Comparison of ENCODE assay signal across 24 cellular contexts in genomic region chr2:28654286-28654980, GRCh38.
DNase-seq lines count a peak whose midpoint lies in the region; ATAC-seq and TF ChIP-seq lines count a peak whose summit lies in the region.
"Had no signal": no experiment of that assay in that cellular context is flagged by ENCODE, and none has a peak within 500 bp of the region (broad histone marks: within the 10 kb centered on the region; RNA-seq: fewer than 3 reads in every experiment).

No MANE protein-coding gene starts in this region.

- no peaks in the 10 kb centered on the region for H3K79me2 ChIP-seq in mammary epithelial cell (ENCODE audit: insufficient read depth, low read length)

- H3K27me3 Mint-ChIP-seq in Caco-2 (ENCODE audit: insufficient read depth, unreplicated experiment) = no peaks in the 10 kb centered on the region
- H3K27me3 Mint-ChIP-seq in stimulated activated memory B cell treated with anti-CD40 and anti-IgM and Interleukin-4, amounts not matched to agents 10 μg/mL and 1 μg/mL and 100 μg/mL, for 72 hours = no peaks in the 10 kb centered on the region

- ATAC-seq in SK-N-SH treated with all-trans-retinoic acid at 6 μM for 48 hours = peak; percentile 69
- peak; percentile 12 for ATAC-seq in omental fat pad (ENCODE audit: low FRiP score)
- ATAC-seq in GM18519 (IDR thresholded peaks at IDR 0.05; ENCODE audit: low FRiP score, unreplicated experiment) = no peak
- no peak for ATAC-seq in stimulated activated memory B cell treated with anti-CD40 and anti-IgM and Interleukin-4, amounts not matched to agents 10 μg/mL and 1 μg/mL and 100 μg/mL, for 72 hours
- ATAC-seq in GM21381 (IDR thresholded peaks at IDR 0.05; ENCODE audit: unreplicated experiment) = no peak
- ATAC-seq: activated T-cell treated with anti-CD3 and anti-CD28 coated beads, Interleukin-2, amount 50 U/mL, for 4 hours; stimulated activated naive B cell treated with anti-CD40 and anti-IgM and Interleukin-4, amounts not matched to agents 10 μg/mL and 1 μg/mL and 100 μg/mL, for 72 hours had no signal

- H3K4me1 ChIP-seq in Caco-2 (peaks cover 57% of the 10 kb centered on the region), mammary epithelial cell (ENCODE audit: insufficient read depth, low read length) (peaks cover 40% of the 10 kb centered on the region)
- H3K4me1 ChIP-seq: pancreas had no signal

- no peaks in the 10 kb centered on the region for H3K36me3 Mint-ChIP-seq in Caco-2 (ENCODE audit: insufficient read depth, unreplicated experiment)
- no peaks in the 10 kb centered on the region for H3K36me3 Mint-ChIP-seq in stimulated activated memory B cell treated with anti-CD40 and anti-IgM and Interleukin-4, amounts not matched to agents 10 μg/mL and 1 μg/mL and 100 μg/mL, for 72 hours
- H3K36me3 Mint-ChIP-seq: stimulated activated naive B cell treated with anti-CD40 and anti-IgM and Interleukin-4, amounts not matched to agents 10 μg/mL and 1 μg/mL and 100 μg/mL, for 72 hours had no signal

- peaks cover 62% of the 10 kb centered on the region for H3K4me1 Mint-ChIP-seq in Caco-2 (ENCODE audit: low read depth, unreplicated experiment)
- H3K4me1 Mint-ChIP-seq in stimulated activated memory B cell treated with anti-CD40 and anti-IgM and Interleukin-4, amounts not matched to agents 10 μg/mL and 1 μg/mL and 100 μg/mL, for 72 hours = peaks cover 14% of the 10 kb centered on the region

- no peaks in the 10 kb centered on the region for H4K20me1 ChIP-seq in mammary epithelial cell (ENCODE audit: insufficient read depth, low read length)

- DNase-seq in Caco-2 (no peak), left kidney (ENCODE audit: low read depth, low spot score) (peak; percentile 50), omental fat pad (ENCODE audit: low spot score) (no peak), mammary epithelial cell (no peak)
- DNase-seq: activated CD4-positive, CD25-positive, alpha-beta regulatory T cell treated with anti-CD3 and anti-CD28 coated beads, Interleukin-2, amount 50 U/mL, for 72 hours; activated CD8-positive, alpha-beta memory T cell treated with anti-CD3 and anti-CD28 coated beads for 24 hours; activated naive CD4-positive, alpha-beta T cell treated with anti-CD3 and anti-CD28 coated beads for 36 hours; activated T-cell treated with anti-CD3 and anti-CD28 coated beads, Interleukin-2, amount 50 U/mL, for 4 hours; cerebellar nuclear complex; DND-41; effector CD8-positive, alpha-beta T cell; left cardiac atrium; NCI-H1092 treated with DMSO at 0.1 percent for 48 hours; NCI-H2029; NCI-H446; pancreas; stimulated activated CD4-positive, alpha-beta T cell treated with anti-CD3 and anti-CD28 coated beads, Interleukin-1b, Interleukin-23, amount 100 ng/mL, for 48 hours; stimulated activated naive B cell treated with anti-CD40 and anti-IgM and Interleukin-4, amounts not matched to agents 10 μg/mL and 1 μg/mL and 100 μg/mL, for 72 hours; T-helper 9 cell had no signal

- H3K27me3 ChIP-seq in Caco-2 (replicated peaks; ENCODE audit: control insufficient read depth, insufficient read depth, low read length) (no peaks in the 10 kb centered on the region), mammary epithelial cell (ENCODE audit: insufficient read depth, low read length) (no peaks in the 10 kb centered on the region)
- H3K27me3 ChIP-seq: pancreas had no signal

- H3K36me3 ChIP-seq in Caco-2 (ENCODE audit: control insufficient read depth, insufficient read depth, low read length) = no peaks in the 10 kb centered on the region
- no peaks in the 10 kb centered on the region for H3K36me3 ChIP-seq in mammary epithelial cell (ENCODE audit: insufficient read depth, low read length)
- H3K36me3 ChIP-seq: pancreas had no signal

- no peak overlapping the region for H3K27ac ChIP-seq in mammary epithelial cell (ENCODE audit: insufficient read depth, low read depth, low read length)
- H3K27ac ChIP-seq: pancreas, SK-N-MC had no signal

- H3K4me2 ChIP-seq in mammary epithelial cell (ENCODE audit: insufficient read depth, low read depth, low read length) = no peak overlapping the region

- H3K9ac ChIP-seq in mammary epithelial cell (ENCODE audit: insufficient read depth, low read length) = no peak overlapping the region

- H3K27ac Mint-ChIP-seq in Caco-2 (ENCODE audit: unreplicated experiment) = peak overlapping the region; percentile 75
- no peak overlapping the region for H3K27ac Mint-ChIP-seq in stimulated activated memory B cell treated with anti-CD40 and anti-IgM and Interleukin-4, amounts not matched to agents 10 μg/mL and 1 μg/mL and 100 μg/mL, for 72 hours
- H3K27ac Mint-ChIP-seq: activated naive CD4-positive, alpha-beta T cell treated with anti-CD3 and anti-CD28 coated beads for 36 hours had no signal

- POLR2A ChIA-PET in Caco-2 (lab: Charles Lee) = interaction anchor here (0.6 to 1.3 kb wide), 2 partner anchors 13 to 97 kb away, joined by 5 to 6 read pairs; partner anchors contain the start of gene PPP1CB

- TF ChIP-seq CTCF in Caco-2 (IDR thresholded peaks at IDR 0.05; ENCODE audit: insufficient read depth in 1 of 2, low read depth in 1 of 2, low read length in 1 of 2, severe bottlenecking in 1 of 2, unreplicated experiment in 1 of 2) = no peak
- no peak for TF ChIP-seq CTCF in omental fat pad (IDR thresholded peaks at IDR 0.05)
- TF ChIP-seq CTCF in mammary epithelial cell (conservative IDR thresholded peaks at IDR 0.05 in 1 of 2, IDR thresholded peaks at IDR 0.05 in 1 of 2; ENCODE audit: extremely low read depth in 1 of 2, insufficient read depth in 1 of 2, low read depth in 1 of 2, low read length in 2 of 2) = no peak

- H3K9me3 Mint-ChIP-seq in Caco-2 (ENCODE audit: unreplicated experiment) = no peaks in the 10 kb centered on the region
- H3K9me3 Mint-ChIP-seq in stimulated activated memory B cell treated with anti-CD40 and anti-IgM and Interleukin-4, amounts not matched to agents 10 μg/mL and 1 μg/mL and 100 μg/mL, for 72 hours = no peaks in the 10 kb centered on the region
- H3K9me3 Mint-ChIP-seq: activated T-cell treated with anti-CD3 and anti-CD28 coated beads, Interleukin-2, amount 50 U/mL, for 4 hours; stimulated activated naive B cell treated with anti-CD40 and anti-IgM and Interleukin-4, amounts not matched to agents 10 μg/mL and 1 μg/mL and 100 μg/mL, for 72 hours had no signal

- WGBS in mammary epithelial cell (ENCODE audit: low coverage, missing lambda C conversion rate) = 88% methylated on average over 7 of the region's 7 CpGs

- dilution Hi-C loops in mammary epithelial cell (cut with HindIII; ENCODE audit: low sequenced_read_pairs) = no loop called here

- TSS peak; percentile 69 for BruUV-seq in Caco-2 (replicated peaks; lab: Mats Ljungman, UMichigan)
- BruUV-seq in mammary epithelial cell (replicated peaks; lab: Mats Ljungman, UMichigan) = no TSS peak

- H3K4me3 ChIP-seq in Caco-2 (ENCODE audit: low read depth, low read length) (no peak overlapping the region), mammary epithelial cell (replicated peaks in 1 of 3; ENCODE audit: insufficient read depth in 1 of 3, low read depth in 2 of 3, low read length in 3 of 3) (no peak overlapping the region)
- H3K4me3 ChIP-seq: pancreas, SK-N-MC had no signal

- CTCF ChIA-PET in Caco-2 (lab: Charles Lee) (interaction anchor here (0.6 to 1.5 kb wide), 4 partner anchors 9 to 98 kb away, joined by 3 to 6 read pairs (median 4); partner anchors contain the start of gene PPP1CB), mammary epithelial cell (lab: Charles Lee; ENCODE audit: low non-redundant PET) (no interaction called here)

- H2AFZ ChIP-seq in mammary epithelial cell (ENCODE audit: low read depth, low read length) = no peak overlapping the region

- H3K9me3 ChIP-seq in Caco-2 (no peaks in the 10 kb centered on the region), mammary epithelial cell (replicated peaks; ENCODE audit: insufficient read depth, low read length) (no peaks in the 10 kb centered on the region)
- H3K9me3 ChIP-seq: pancreas had no signal

- in situ Hi-C loops in mammary epithelial cell (cut with MboI; ENCODE audit: low sequenced_read_pairs in 2 of 2) = no loop called here

- intact Hi-C loops in Caco-2 (cut with micrococcal nuclease; ENCODE audit: unreplicated experiment) = loop anchor here (2.0 kb wide), 1 partner anchor 96 kb away; the partner anchor contains the start of gene PPP1CB
- intact Hi-C loops in mammary epithelial cell (cut with micrococcal nuclease) = no loop called here

- peak overlapping the region; percentile 33 for H3K4me3 Mint-ChIP-seq in Caco-2 (ENCODE audit: unreplicated experiment)
- no peak overlapping the region for H3K4me3 Mint-ChIP-seq in stimulated activated memory B cell treated with anti-CD40 and anti-IgM and Interleukin-4, amounts not matched to agents 10 μg/mL and 1 μg/mL and 100 μg/mL, for 72 hours
- H3K4me3 Mint-ChIP-seq: activated naive CD4-positive, alpha-beta T cell treated with anti-CD3 and anti-CD28 coated beads for 36 hours; activated T-cell treated with anti-CD3 and anti-CD28 coated beads, Interleukin-2, amount 50 U/mL, for 4 hours; stimulated activated naive B cell treated with anti-CD40 and anti-IgM and Interleukin-4, amounts not matched to agents 10 μg/mL and 1 μg/mL and 100 μg/mL, for 72 hours had no signal

TF ChIP-seq in SK-N-SH treated with all-trans-retinoic acid at 6 μM for 48 hours, 23 proteins besides CTCF, POLR2A, EP300 and RAD21 (continues in another document):
- no peak for TF ChIP-seq PPARA (CRISPR knock-in tag; IDR thresholded peaks at IDR 0.05; ENCODE audit: borderline replicate concordance)
- no peak for TF ChIP-seq BACH2 (CRISPR knock-in tag; IDR thresholded peaks at IDR 0.05; ENCODE audit: borderline replicate concordance)
- no peak for TF ChIP-seq ARNTL (CRISPR knock-in tag; IDR thresholded peaks at IDR 0.05; ENCODE audit: borderline replicate concordance, low read depth)
- TF ChIP-seq CREB5 (CRISPR knock-in tag; IDR thresholded peaks at IDR 0.05; ENCODE audit: low read depth) = no peak

Comparison
In these comparisons a context has a peak if more than half of its experiments do, and no peak if none do; other contexts are left out.
1. ATAC-seq: peak in SK-N-SH treated with all-trans-retinoic acid at 6 μM for 48 hours (single experiment) and omental fat pad (single experiment); none in GM18519 (single experiment), stimulated activated memory B cell treated with anti-CD40 and anti-IgM and Interleukin-4, amounts not matched to agents 10 μg/mL and 1 μg/mL and 100 μg/mL, for 72 hours (single experiment) and GM21381 (single experiment).